Comparison of ENCODE assay signal across 2 cellular contexts in genomic region chr19:55099557-55100506, GRCh38.
TF ChIP-seq lines count a peak whose summit lies in the region.

No MANE protein-coding gene starts in this region.

TF ChIP-seq in Ishikawa, 13 proteins besides CTCF, POLR2A, EP300 and RAD21:
- TF ChIP-seq NFIC (IDR thresholded peaks at IDR 0.05), result no peak
- no peak for TF ChIP-seq TEAD4 (IDR thresholded peaks at IDR 0.05)
- TF ChIP-seq CREB1 (IDR thresholded peaks at IDR 0.05; ENCODE audit: low read depth), result no peak
- no peak for TF ChIP-seq CEBPB (IDR thresholded peaks at IDR 0.05)
- TF ChIP-seq REST (IDR thresholded peaks at IDR 0.05; ENCODE audit: low read depth), result no peak
- TF ChIP-seq TAF1 (IDR thresholded peaks at IDR 0.05; ENCODE audit: low read depth), result no peak
- no peak for TF ChIP-seq YY1 (IDR thresholded peaks at IDR 0.05; ENCODE audit: low read depth)
- TF ChIP-seq USF1 (IDR thresholded peaks at IDR 0.05), result no peak
- TF ChIP-seq FOXM1 (IDR thresholded peaks at IDR 0.05; ENCODE audit: borderline replicate concordance, low read depth), result no peak
- no peak for TF ChIP-seq TCF12 (IDR thresholded peaks at IDR 0.05; ENCODE audit: low read depth)
- TF ChIP-seq ZBTB7A (IDR thresholded peaks at IDR 0.05; ENCODE audit: low read depth), result no peak
- TF ChIP-seq EGR1 (IDR thresholded peaks at IDR 0.05), result no peak
- TF ChIP-seq MAX (IDR thresholded peaks at IDR 0.05), result no peak

TF ChIP-seq in H1, 55 proteins besides CTCF, POLR2A, EP300 and RAD21:
- TF ChIP-seq BRCA1 (IDR thresholded peaks at IDR 0.05; ENCODE audit: low read depth, low read length) (no peak), NANOG (IDR thresholded peaks at IDR 0.05; ENCODE audit: insufficient read depth, low read depth, low read length, poor library complexity, severe bottlenecking) (no peak), JUN (IDR thresholded peaks at IDR 0.05; ENCODE audit: low read depth, low read length) (no peak), KDM5A (IDR thresholded peaks at IDR 0.05; ENCODE audit: low read length) (no peak), GABPA (IDR thresholded peaks at IDR 0.05; ENCODE audit: borderline replicate concordance, insufficient read depth, low read length) (no peak)
TF ChIP-seq in H1: peak in this region for 0.
